ENCODE assay signal across 12 cellular contexts in the genomic region with DNA sequence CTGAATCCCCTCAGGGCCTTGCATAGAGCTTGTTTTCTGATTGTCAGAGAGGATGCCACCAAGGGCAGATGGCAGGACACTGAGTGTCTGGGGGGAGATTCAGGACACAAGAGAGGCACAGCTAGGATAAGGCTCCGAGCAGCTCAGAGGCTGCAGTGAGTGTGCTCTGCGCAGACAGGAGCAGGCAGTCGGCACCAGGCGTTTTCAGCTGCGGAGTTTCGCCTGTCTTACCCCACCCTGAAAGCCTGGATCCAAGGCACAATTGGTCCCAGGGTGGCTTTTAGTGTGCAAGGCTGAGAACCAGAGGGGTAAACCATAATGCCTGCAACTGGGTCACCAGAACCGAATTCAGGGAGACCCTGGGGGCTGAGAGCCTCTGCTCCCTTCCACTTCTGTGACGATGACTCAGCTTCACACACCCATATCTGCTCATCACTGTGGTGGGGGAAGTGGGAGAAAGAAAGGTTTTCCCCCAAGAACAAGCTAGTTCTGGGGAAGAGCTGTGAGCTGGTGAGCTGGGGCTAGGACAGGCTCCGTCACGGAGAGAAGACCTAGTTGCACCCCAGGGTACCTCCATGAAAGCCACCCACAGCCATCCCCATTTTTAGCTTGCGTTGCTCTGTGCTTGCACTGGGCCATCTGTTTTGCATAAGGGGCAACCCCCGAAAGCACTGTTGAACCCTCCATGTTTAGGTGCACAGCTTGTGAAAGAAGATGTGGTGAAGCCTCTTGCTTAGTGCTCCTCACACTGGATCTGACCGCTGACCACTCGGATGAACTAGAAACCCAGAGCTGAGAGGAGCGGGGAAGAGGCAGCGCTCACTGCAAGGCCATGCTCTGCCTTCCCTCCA.
DNase-seq lines count a peak whose midpoint lies in the region; ATAC-seq and TF ChIP-seq lines count a peak whose summit lies in the region.
"Had no signal": no experiment of that assay in that cellular context is flagged by ENCODE, and none has a peak within 500 bp of the region (broad histone marks: within the 10 kb centered on the region; RNA-seq: fewer than 3 reads in every experiment).

No MANE protein-coding gene starts in this region.

- ATAC-seq in GM19351 (IDR thresholded peaks at IDR 0.05; ENCODE audit: unreplicated experiment): peak; percentile 95
- ATAC-seq in HG02938 (IDR thresholded peaks at IDR 0.05; ENCODE audit: unreplicated experiment): peak; percentile 60
- no peak for ATAC-seq in WTC11

- H3K4me3 ChIP-seq in GM23248 (no peak overlapping the region), prostate gland (no peak overlapping the region)

- no peak overlapping the region for H3K4me2 ChIP-seq in GM23248 (ENCODE audit: unreplicated experiment)

- H3K36me3 Mint-ChIP-seq in WTC11: peaks cover 12% of the 10 kb centered on the region

- H3K27ac Mint-ChIP-seq in WTC11: no peak overlapping the region
- H3K27ac Mint-ChIP-seq: activated CD4-positive, alpha-beta memory T cell treated with anti-CD3 and anti-CD28 coated beads, Interleukin-2, amount 10 ng/mL, durations not matched to agents 7 days and 5 days had no signal

- POLR2A ChIA-PET in WTC11 (lab: Charles Lee): interaction anchor here (1.7 kb wide), 1 partner anchor 30 kb away, joined by 3 read pairs; no protein-coding TSS in a partner anchor

- peaks cover 23% of the 10 kb centered on the region for H3K4me1 Mint-ChIP-seq in WTC11
- H3K4me1 Mint-ChIP-seq: activated CD4-positive, alpha-beta memory T cell treated with anti-CD3 and anti-CD28 coated beads, Interleukin-2, amount 10 ng/mL, durations not matched to agents 7 days and 5 days had no signal

- H3K9ac ChIP-seq in GM23248: no peak overlapping the region

- CTCF ChIA-PET in WTC11 (lab: Charles Lee): interaction anchor here (0.8 to 1.2 kb wide), 3 partner anchors 57 to 146 kb away, joined by 3 to 4 read pairs (median 4); no protein-coding TSS in a partner anchor

- 85 to 90% methylated on average over 16 of the region's 16 CpGs for WGBS in GM23248 (ENCODE audit: low coverage in 1 of 2, low lambda C conversion rate in 2 of 2, missing lambda C conversion rate in 2 of 2), 2 experiments
- WGBS in prostate gland: 93% methylated on average over 16 of the region's 16 CpGs

- intact Hi-C loops in prostate gland (cut with DNase I): no loop called here

- H3K27me3 ChIP-seq in GM23248 (replicated peaks; ENCODE audit: insufficient read depth) (no peaks in the 10 kb centered on the region), prostate gland (replicated peaks; ENCODE audit: insufficient read depth) (no peaks in the 10 kb centered on the region)

- no peak overlapping the region for H3K27ac ChIP-seq in GM23248
- H3K27ac ChIP-seq in prostate gland: no peak overlapping the region
- H3K27ac ChIP-seq: RWPE1 had no signal

- no peaks in the 10 kb centered on the region for H3K79me2 ChIP-seq in GM23248 (ENCODE audit: insufficient read depth)

- H3K4me1 ChIP-seq in GM23248 (ENCODE audit: insufficient read depth) (peaks cover 4% of the 10 kb centered on the region), prostate gland (replicated peaks) (no peaks in the 10 kb centered on the region)

- no peaks in the 10 kb centered on the region for H3F3A ChIP-seq in GM23248 (ENCODE audit: insufficient read depth)

- H3K9me3 ChIP-seq in GM23248 (ENCODE audit: low read depth) (no peaks in the 10 kb centered on the region), prostate gland (no peaks in the 10 kb centered on the region)

- no peaks in the 10 kb centered on the region for H3K9me2 ChIP-seq in GM23248 (ENCODE audit: insufficient read depth)

- peaks cover 72% of the 10 kb centered on the region for H3K27me3 Mint-ChIP-seq in WTC11 (ENCODE audit: low read depth)

- H3K9me3 Mint-ChIP-seq in WTC11: peaks cover 15% of the 10 kb centered on the region
- H3K9me3 Mint-ChIP-seq: activated CD4-positive, alpha-beta memory T cell treated with anti-CD3 and anti-CD28 coated beads, Interleukin-2, amount 10 ng/mL, durations not matched to agents 7 days and 5 days had no signal

- H2AFZ ChIP-seq in GM23248: no peak overlapping the region

- no peaks in the 10 kb centered on the region for H4K20me1 ChIP-seq in GM23248 (ENCODE audit: insufficient read depth)

- TF ChIP-seq POLR2A in prostate gland (IDR thresholded peaks at IDR 0.05): no peak

- in situ Hi-C loops in G401 (cut with HindIII; ENCODE audit: low sequenced_read_pairs) (no loop called here), GM23248 (cut with MboI) (no loop called here)

- 0 out of 2 replicates have a peak overlapping the region, but pooled peaks have one; percentile 6 for H3K4me3 Mint-ChIP-seq in WTC11
- H3K4me3 Mint-ChIP-seq: activated CD4-positive, alpha-beta memory T cell treated with anti-CD3 and anti-CD28 coated beads, Interleukin-2, amount 10 ng/mL, durations not matched to agents 7 days and 5 days had no signal

- peak; percentile 39 for DNase-seq in G401 (ENCODE audit: low spot score)
- DNase-seq in WTC11 (ENCODE audit: low spot score): no peak
- DNase-seq in GM23248: no peak
- DNase-seq in DMS79 (lab: John Stamatoyannopoulos, UW): no peak
- DNase-seq in NCI-H526 treated with DMSO at 0.1 percent for 48 hours (lab: John Stamatoyannopoulos, UW): no peak
- no peak for DNase-seq in prostate gland (ENCODE audit: low spot score)
- DNase-seq: activated CD4-positive, alpha-beta memory T cell treated with anti-CD3 and anti-CD28 coated beads, Interleukin-2, amount 10 ng/mL, durations not matched to agents 7 days and 5 days; activated gamma-delta T cell treated with Interleukin-2 at 50 U/mL for 16 hours; trophoblast cell had no signal

- H3K36me3 ChIP-seq in GM23248 (ENCODE audit: low read depth) (no peaks in the 10 kb centered on the region), prostate gland (no peaks in the 10 kb centered on the region)

- TF ChIP-seq CTCF in WTC11 (IDR thresholded peaks at IDR 0.05) (no peak), prostate gland (IDR thresholded peaks at IDR 0.05) (no peak)

TF ChIP-seq in WTC11, 78 proteins besides CTCF, POLR2A, EP300 and RAD21:
- TF ChIP-seq, protein P1, sequence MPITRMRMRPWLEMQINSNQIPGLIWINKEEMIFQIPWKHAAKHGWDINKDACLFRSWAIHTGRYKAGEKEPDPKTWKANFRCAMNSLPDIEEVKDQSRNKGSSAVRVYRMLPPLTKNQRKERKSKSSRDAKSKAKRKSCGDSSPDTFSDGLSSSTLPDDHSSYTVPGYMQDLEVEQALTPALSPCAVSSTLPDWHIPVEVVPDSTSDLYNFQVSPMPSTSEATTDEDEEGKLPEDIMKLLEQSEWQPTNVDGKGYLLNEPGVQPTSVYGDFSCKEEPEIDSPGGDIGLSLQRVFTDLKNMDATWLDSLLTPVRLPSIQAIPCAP (CRISPR knock-in tag; IDR thresholded peaks at IDR 0.05): no peak
- no peak for TF ChIP-seq ZNF396 (CRISPR knock-in tag; IDR thresholded peaks at IDR 0.05; ENCODE audit: borderline replicate concordance)
- no peak for TF ChIP-seq ESRRA (CRISPR knock-in tag; IDR thresholded peaks at IDR 0.05; ENCODE audit: borderline replicate concordance)
- no peak for TF ChIP-seq ETV6 (CRISPR knock-in tag; IDR thresholded peaks at IDR 0.05)
- TF ChIP-seq ZNF219 (CRISPR knock-in tag; IDR thresholded peaks at IDR 0.05; ENCODE audit: borderline replicate concordance): no peak
- TF ChIP-seq, protein P2, sequence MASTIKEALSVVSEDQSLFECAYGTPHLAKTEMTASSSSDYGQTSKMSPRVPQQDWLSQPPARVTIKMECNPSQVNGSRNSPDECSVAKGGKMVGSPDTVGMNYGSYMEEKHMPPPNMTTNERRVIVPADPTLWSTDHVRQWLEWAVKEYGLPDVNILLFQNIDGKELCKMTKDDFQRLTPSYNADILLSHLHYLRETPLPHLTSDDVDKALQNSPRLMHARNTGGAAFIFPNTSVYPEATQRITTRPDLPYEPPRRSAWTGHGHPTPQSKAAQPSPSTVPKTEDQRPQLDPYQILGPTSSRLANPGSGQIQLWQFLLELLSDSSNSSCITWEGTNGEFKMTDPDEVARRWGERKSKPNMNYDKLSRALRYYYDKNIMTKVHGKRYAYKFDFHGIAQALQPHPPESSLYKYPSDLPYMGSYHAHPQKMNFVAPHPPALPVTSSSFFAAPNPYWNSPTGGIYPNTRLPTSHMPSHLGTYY (CRISPR knock-in tag; IDR thresholded peaks at IDR 0.05): no peak
- no peak for TF ChIP-seq HMGA2 (CRISPR knock-in tag; IDR thresholded peaks at IDR 0.05)
- TF ChIP-seq IRF2 (CRISPR knock-in tag; IDR thresholded peaks at IDR 0.05; ENCODE audit: borderline replicate concordance, low read depth): no peak
- TF ChIP-seq GTF2I (CRISPR knock-in tag; conservative IDR thresholded peaks at IDR 0.05): no peak
